ENCODE assay signal across 12 cellular contexts in genomic region chr2:64982311-64982857, GRCh38. TPM values are rescaled to one million over a fixed set of nuclear protein-coding genes. Genes with fewer than 3 reads are reported as not detected.
DNase-seq lines count a peak whose midpoint lies in the region; ATAC-seq and TF ChIP-seq lines count a peak whose summit lies in the region.
"Had no signal": no experiment of that assay in that cellular context is flagged by ENCODE, and none has a peak within 500 bp of the region (broad histone marks: within the 10 kb centered on the region; RNA-seq: fewer than 3 reads in every experiment).

No MANE protein-coding gene starts in this region.

- CTCF ChIA-PET in mammary epithelial cell (lab: Charles Lee; ENCODE audit: low non-redundant PET) (no interaction called here), WTC11 (lab: Charles Lee) (no interaction called here)

- H4K20me1 ChIP-seq in mammary epithelial cell (ENCODE audit: insufficient read depth, low read length) = no peaks in the 10 kb centered on the region

- H3K9me3 ChIP-seq in mammary epithelial cell (replicated peaks; ENCODE audit: insufficient read depth, low read length) (no peaks in the 10 kb centered on the region), breast epithelium (no peaks in the 10 kb centered on the region)

- TF ChIP-seq CTCF in mammary epithelial cell (conservative IDR thresholded peaks at IDR 0.05 in 1 of 2, IDR thresholded peaks at IDR 0.05 in 1 of 2; ENCODE audit: extremely low read depth in 1 of 2, insufficient read depth in 1 of 2, low read depth in 1 of 2, low read length in 2 of 2) (no peak), WTC11 (IDR thresholded peaks at IDR 0.05) (no peak), breast epithelium (IDR thresholded peaks at IDR 0.05) (no peak)

- H2AFZ ChIP-seq in mammary epithelial cell (ENCODE audit: low read depth, low read length) = no peak overlapping the region

- no peak for TF ChIP-seq POLR2A in breast epithelium (IDR thresholded peaks at IDR 0.05)

- POLR2A ChIA-PET in WTC11 (lab: Charles Lee) = no interaction called here

- H3K36me3 ChIP-seq in mammary epithelial cell (ENCODE audit: insufficient read depth, low read length) (no peaks in the 10 kb centered on the region), breast epithelium (no peaks in the 10 kb centered on the region)

- no peak overlapping the region for H3K9ac ChIP-seq in mammary epithelial cell (ENCODE audit: insufficient read depth, low read length)

- no peak for DNase-seq in activated T-cell treated with anti-CD3 and anti-CD28 coated beads, Interleukin-2, amount 50 U/mL, for 24 hours
- DNase-seq in activated T-cell treated with anti-CD3 and anti-CD28 coated beads, Interleukin-2, amount 50 U/mL, for 48 hours = no peak
- no peak for DNase-seq in stimulated activated effector memory CD8-positive, alpha-beta T cell treated with anti-CD3 and anti-CD28 coated beads, Interleukin-12 subunit alpha, Interleukin-12 subunit beta, amount 100 ng/mL, for 72 hours (ENCODE audit: low spot score in 2 of 2)
- no peak for DNase-seq in mammary epithelial cell
- no peak for DNase-seq in WTC11 (ENCODE audit: low spot score)
- no peak for DNase-seq in breast epithelium (ENCODE audit: low spot score in 2 of 2)
- DNase-seq: caudate nucleus, DND-41, NCI-H526 had no signal

- H3K27ac ChIP-seq in mammary epithelial cell (ENCODE audit: insufficient read depth, low read depth, low read length) (no peak overlapping the region), breast epithelium (no peak overlapping the region)
- H3K27ac ChIP-seq: HL-60 had no signal

- no peaks in the 10 kb centered on the region for H3K36me3 Mint-ChIP-seq in activated T-cell treated with anti-CD3 and anti-CD28 coated beads, Interleukin-2, amount 50 U/mL, for 24 hours (ENCODE audit: low read depth)
- no peaks in the 10 kb centered on the region for H3K36me3 Mint-ChIP-seq in stimulated activated effector memory CD8-positive, alpha-beta T cell treated with anti-CD3 and anti-CD28 coated beads, Interleukin-12 subunit alpha, Interleukin-12 subunit beta, amount 100 ng/mL, for 72 hours
- H3K36me3 Mint-ChIP-seq in WTC11 = no peaks in the 10 kb centered on the region

- H3K4me3 ChIP-seq in mammary epithelial cell (replicated peaks in 1 of 3; ENCODE audit: insufficient read depth in 1 of 3, low read depth in 2 of 3, low read length in 3 of 3) (no peak overlapping the region), breast epithelium (no peak overlapping the region)

- WGBS in mammary epithelial cell (ENCODE audit: low coverage, missing lambda C conversion rate) = 91% methylated on average over 2 of the region's 2 CpGs

- H3K4me2 ChIP-seq in mammary epithelial cell (ENCODE audit: insufficient read depth, low read depth, low read length) = no peak overlapping the region

- intact Hi-C loops in mammary epithelial cell (cut with micrococcal nuclease) = no loop called here
- intact Hi-C loops in breast epithelium (cut with DNase I; ENCODE audit: low total_unique reads) = no loop called here

- peak overlapping the region; percentile 80 for H3K27ac Mint-ChIP-seq in activated T-cell treated with anti-CD3 and anti-CD28 coated beads, Interleukin-2, amount 50 U/mL, for 24 hours
- peak overlapping the region; percentile 82 for H3K27ac Mint-ChIP-seq in stimulated activated effector memory CD8-positive, alpha-beta T cell treated with anti-CD3 and anti-CD28 coated beads, Interleukin-12 subunit alpha, Interleukin-12 subunit beta, amount 100 ng/mL, for 72 hours
- H3K27ac Mint-ChIP-seq in WTC11 = no peak overlapping the region

- no peaks in the 10 kb centered on the region for H3K27me3 Mint-ChIP-seq in activated T-cell treated with anti-CD3 and anti-CD28 coated beads, Interleukin-2, amount 50 U/mL, for 24 hours
- peaks cover 16% of the 10 kb centered on the region for H3K27me3 Mint-ChIP-seq in WTC11 (ENCODE audit: low read depth)

- H3K4me1 ChIP-seq in mammary epithelial cell (ENCODE audit: insufficient read depth, low read length) (peaks cover 23% of the 10 kb centered on the region), breast epithelium (no peaks in the 10 kb centered on the region)

- no peaks in the 10 kb centered on the region for H3K79me2 ChIP-seq in mammary epithelial cell (ENCODE audit: insufficient read depth, low read length)

- no peaks in the 10 kb centered on the region for H3K27me3 ChIP-seq in mammary epithelial cell (ENCODE audit: insufficient read depth, low read length)
- H3K27me3 ChIP-seq in breast epithelium = no peaks in the 10 kb centered on the region

- dilution Hi-C loops in mammary epithelial cell (cut with HindIII; ENCODE audit: low sequenced_read_pairs) = no loop called here

- H3K4me1 Mint-ChIP-seq in activated T-cell treated with anti-CD3 and anti-CD28 coated beads, Interleukin-2, amount 50 U/mL, for 24 hours (ENCODE audit: low read depth) = peaks cover 28% of the 10 kb centered on the region
- peaks cover 57% of the 10 kb centered on the region for H3K4me1 Mint-ChIP-seq in stimulated activated effector memory CD8-positive, alpha-beta T cell treated with anti-CD3 and anti-CD28 coated beads, Interleukin-12 subunit alpha, Interleukin-12 subunit beta, amount 100 ng/mL, for 72 hours
- peaks cover 5% of the 10 kb centered on the region for H3K4me1 Mint-ChIP-seq in WTC11

- in situ Hi-C loops in mammary epithelial cell (cut with MboI; ENCODE audit: low sequenced_read_pairs in 2 of 2) = no loop called here

- BruUV-seq in mammary epithelial cell (replicated peaks; lab: Mats Ljungman, UMichigan) = no TSS peak

- ATAC-seq in GM21619 (IDR thresholded peaks at IDR 0.05; ENCODE audit: unreplicated experiment) = peak; percentile 47
- peak; percentile 42 for ATAC-seq in HG03442 (IDR thresholded peaks at IDR 0.05; ENCODE audit: unreplicated experiment)
- peak; percentile 78 for ATAC-seq in stimulated activated effector memory CD8-positive, alpha-beta T cell treated with anti-CD3 and anti-CD28 coated beads, Interleukin-12 subunit alpha, Interleukin-12 subunit beta, amount 100 ng/mL, for 72 hours
- no peak for ATAC-seq in WTC11

- H3K9me3 Mint-ChIP-seq in activated T-cell treated with anti-CD3 and anti-CD28 coated beads, Interleukin-2, amount 50 U/mL, for 24 hours = no peaks in the 10 kb centered on the region
- no peaks in the 10 kb centered on the region for H3K9me3 Mint-ChIP-seq in stimulated activated effector memory CD8-positive, alpha-beta T cell treated with anti-CD3 and anti-CD28 coated beads, Interleukin-12 subunit alpha, Interleukin-12 subunit beta, amount 100 ng/mL, for 72 hours
- no peaks in the 10 kb centered on the region for H3K9me3 Mint-ChIP-seq in WTC11

- H3K4me3 Mint-ChIP-seq in activated T-cell treated with anti-CD3 and anti-CD28 coated beads, Interleukin-2, amount 50 U/mL, for 24 hours = no peak overlapping the region
- H3K4me3 Mint-ChIP-seq in stimulated activated effector memory CD8-positive, alpha-beta T cell treated with anti-CD3 and anti-CD28 coated beads, Interleukin-12 subunit alpha, Interleukin-12 subunit beta, amount 100 ng/mL, for 72 hours = peak overlapping the region; percentile 13
- H3K4me3 Mint-ChIP-seq in WTC11 = no peak overlapping the region

TF ChIP-seq in WTC11, 78 proteins besides CTCF, POLR2A, EP300 and RAD21:
- TF ChIP-seq USF2 (CRISPR knock-in tag; IDR thresholded peaks at IDR 0.05) (no peak), JUN (CRISPR knock-in tag; IDR thresholded peaks at IDR 0.05) (no peak), ELF4 (CRISPR knock-in tag; IDR thresholded peaks at IDR 0.05; ENCODE audit: low read depth) (no peak), KAT7 (CRISPR knock-in tag; IDR thresholded peaks at IDR 0.05; ENCODE audit: borderline replicate concordance) (no peak), ZNF512 (CRISPR knock-in tag; IDR thresholded peaks at IDR 0.05; ENCODE audit: borderline replicate concordance) (no peak), ATF1 (CRISPR knock-in tag; IDR thresholded peaks at IDR 0.05) (no peak), ZBTB21 (CRISPR knock-in tag; IDR thresholded peaks at IDR 0.05; ENCODE audit: borderline replicate concordance) (no peak), ZNF219 (CRISPR knock-in tag; IDR thresholded peaks at IDR 0.05; ENCODE audit: borderline replicate concordance) (no peak), IRF2 (CRISPR knock-in tag; IDR thresholded peaks at IDR 0.05; ENCODE audit: borderline replicate concordance, low read depth) (no peak)
TF ChIP-seq in WTC11: peak in this region for 0.

RNA-seq across cellular contexts. Expression of gene SLC1A4, which starts 6.8 kb away (rescaled TPM):
- total RNA-seq in mammary epithelial cell = 10 to 100 TPM; 29.0 to 41.8 TPM
- 7.0 TPM for polyA plus RNA-seq in mammary epithelial cell
- polyA minus RNA-seq in mammary epithelial cell = 18.3 TPM
- 0.73 to 1.6 TPM (median 0.80 TPM) in 3 replicates for total RNA-seq in WTC11 (2021)
- total RNA-seq in breast epithelium = 10 to 100 TPM in 2 of 3 donors, 1 to 10 TPM in 1; 9.1 to 31.5 (median 11.4) TPM
